Comparison of ENCODE assay signal across 9 cellular contexts in genomic region chr11:64880240-64881001, GRCh38. TPM values are rescaled to one million over a fixed set of nuclear protein-coding genes. Genes with fewer than 3 reads are reported as not detected.
DNase-seq lines count a peak whose midpoint lies in the region; ATAC-seq and TF ChIP-seq lines count a peak whose summit lies in the region.
"Had no signal": no experiment of that assay in that cellular context is flagged by ENCODE, and none has a peak within 500 bp of the region (broad histone marks: within the 10 kb centered on the region; RNA-seq: fewer than 3 reads in every experiment).

No MANE protein-coding gene starts in this region.

- peaks cover 10% of the 10 kb centered on the region; the same call in 1 of the 2 replicates for H3K36me3 ChIP-seq in KOPT-K1 (ENCODE audit: insufficient read depth, low read length)
- no peaks in the 10 kb centered on the region for H3K36me3 ChIP-seq in neural progenitor cell

- no peak overlapping the region for H3K4me3 ChIP-seq in neural progenitor cell

- peak; percentile 42 for DNase-seq in CD1c-positive myeloid dendritic cell (ENCODE audit: extremely low spot score)
- peak in 1 of 61 donors; percentile 10 for DNase-seq in caudate nucleus (lab: John Stamatoyannopoulos, UW)
- DNase-seq in neural progenitor cell (ENCODE audit: low spot score), result no peak
- DNase-seq in LoVo (ENCODE audit: low spot score), result no peak
- no peak for DNase-seq in iPS-NIHi11 (ENCODE audit: low spot score)
- DNase-seq in NCI-H748 (lab: John Stamatoyannopoulos, UW; ENCODE audit: unreplicated experiment), result no peak
- DNase-seq: retina had no signal

- no peak overlapping the region for H3K4me2 ChIP-seq in neural progenitor cell

- peaks cover 17% of the 10 kb centered on the region for H3K79me2 ChIP-seq in neural progenitor cell (ENCODE audit: low read depth)

- H3K9me3 Mint-ChIP-seq in neural progenitor cell, result no peaks in the 10 kb centered on the region

- H3K27me3 ChIP-seq in neural progenitor cell, result no peaks in the 10 kb centered on the region

- peaks cover 9% of the 10 kb centered on the region for H3K27me3 Mint-ChIP-seq in neural progenitor cell (ENCODE audit: insufficient read depth, low read depth)

- H3K4me1 ChIP-seq in neural progenitor cell, result peaks cover 18% of the 10 kb centered on the region

- H3K9ac ChIP-seq in neural progenitor cell, result no peak overlapping the region

- peak overlapping the region; percentile 98 for H3K4me3 Mint-ChIP-seq in neural progenitor cell

- peaks cover 15% of the 10 kb centered on the region for H3F3A ChIP-seq in neural progenitor cell (ENCODE audit: low read depth)

- peaks cover 21% of the 10 kb centered on the region for H4K20me1 ChIP-seq in neural progenitor cell (ENCODE audit: low read depth)

- H3K27ac ChIP-seq in KOPT-K1 (ENCODE audit: low read depth, low read length, poor library complexity, severe bottlenecking) (peak overlapping the region; percentile 95), caudate nucleus (ENCODE audit: low read depth, low read length) (peak overlapping the region; percentile 58), neural progenitor cell (no peak overlapping the region)

- H3K9me3 ChIP-seq in KOPT-K1 (ENCODE audit: insufficient read depth, low read length, poor library complexity, severe bottlenecking) (no peaks in the 10 kb centered on the region), neural progenitor cell (ENCODE audit: low read depth) (no peaks in the 10 kb centered on the region)

- peaks cover 39% of the 10 kb centered on the region for H3K4me1 Mint-ChIP-seq in neural progenitor cell

- ATAC-seq in GM18517 (IDR thresholded peaks at IDR 0.05; ENCODE audit: unreplicated experiment), result no peak

- no peak overlapping the region for H2AFZ ChIP-seq in neural progenitor cell (replicated peaks)

- TF ChIP-seq CTCF in neural progenitor cell (IDR thresholded peaks at IDR 0.05), result no peak

- no peak overlapping the region for H3K27ac Mint-ChIP-seq in neural progenitor cell

- no peaks in the 10 kb centered on the region for H3K36me3 Mint-ChIP-seq in neural progenitor cell

RNA-seq across cellular contexts. Expression of gene EHD1, which starts 2.0 kb away (rescaled TPM):
- 19.8 and 39.7 TPM in 2 replicates for total RNA-seq in neural progenitor cell (ENCODE audit: low replicate concordance)

RNA-seq across cellular contexts. Expression of gene CDC42BPG, which starts 36.0 kb away (rescaled TPM):
- 0.62 and 2.1 TPM in 2 replicates for total RNA-seq in neural progenitor cell (ENCODE audit: low replicate concordance)

RNA-seq across cellular contexts. Expression of gene ATG2A, which starts 36.6 kb away (rescaled TPM):
- 4.4 and 16.6 TPM in 2 replicates for total RNA-seq in neural progenitor cell (ENCODE audit: low replicate concordance)

RNA-seq across cellular contexts. Expression of gene PPP2R5B, which starts 44.1 kb away (rescaled TPM):
- total RNA-seq in neural progenitor cell (ENCODE audit: low replicate concordance), result 5.7 and 11.3 TPM in 2 replicates

RNA-seq across cellular contexts. Expression of gene GPHA2, which starts 55.3 kb away (rescaled TPM):
- 1.5 TPM in 1 of 2 replicates, not detected in the other for total RNA-seq in neural progenitor cell (ENCODE audit: low replicate concordance)
